Comparison of ENCODE assay signal across 1 cellular context in the genomic region with DNA sequence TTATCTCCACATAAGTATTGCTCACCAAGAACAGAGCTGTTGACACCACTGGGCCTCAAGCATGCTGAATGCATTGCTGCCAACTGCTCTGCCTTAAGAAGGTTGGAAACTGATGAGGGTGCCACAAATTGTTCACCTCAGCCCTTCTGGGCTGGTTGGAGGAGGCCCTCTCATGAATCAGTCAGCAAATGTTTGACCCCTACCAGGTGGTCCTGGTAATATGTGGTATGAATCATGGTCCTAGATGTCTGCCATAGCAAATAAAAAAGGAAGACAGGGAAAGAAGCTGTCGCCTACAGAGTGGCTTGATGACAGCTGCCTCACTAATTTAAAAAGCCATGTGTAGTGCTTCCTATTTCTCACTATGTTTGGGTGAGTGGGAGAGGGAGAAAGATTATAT.
TF ChIP-seq lines count a peak whose summit lies in the region.

No MANE protein-coding gene starts in this region.

TF ChIP-seq in K562, 482 proteins besides CTCF, POLR2A, EP300 and RAD21:
- TF ChIP-seq ILK (tag; IDR thresholded peaks at IDR 0.05; ENCODE audit: borderline replicate concordance, low read depth) (no peak), TAL1 (IDR thresholded peaks at IDR 0.05) (no peak), CHD1 (IDR thresholded peaks at IDR 0.05; ENCODE audit: low read length) (no peak), SETDB1 (IDR thresholded peaks at IDR 0.05; ENCODE audit: low read length) (no peak), RBBP5 (IDR thresholded peaks at IDR 0.05; ENCODE audit: borderline replicate concordance, insufficient read depth, low read length, poor library complexity, severe bottlenecking) (no peak), IFI16 (CRISPR knock-in tag; IDR thresholded peaks at IDR 0.05) (no peak), LEF1 (IDR thresholded peaks at IDR 0.05) (no peak)
- TF ChIP-seq, protein P1, sequence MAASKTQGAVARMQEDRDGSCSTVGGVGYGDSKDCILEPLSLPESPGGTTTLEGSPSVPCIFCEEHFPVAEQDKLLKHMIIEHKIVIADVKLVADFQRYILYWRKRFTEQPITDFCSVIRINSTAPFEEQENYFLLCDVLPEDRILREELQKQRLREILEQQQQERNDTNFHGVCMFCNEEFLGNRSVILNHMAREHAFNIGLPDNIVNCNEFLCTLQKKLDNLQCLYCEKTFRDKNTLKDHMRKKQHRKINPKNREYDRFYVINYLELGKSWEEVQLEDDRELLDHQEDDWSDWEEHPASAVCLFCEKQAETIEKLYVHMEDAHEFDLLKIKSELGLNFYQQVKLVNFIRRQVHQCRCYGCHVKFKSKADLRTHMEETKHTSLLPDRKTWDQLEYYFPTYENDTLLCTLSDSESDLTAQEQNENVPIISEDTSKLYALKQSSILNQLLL (CRISPR knock-in tag; IDR thresholded peaks at IDR 0.05; ENCODE audit: borderline replicate concordance): no peak
- TF ChIP-seq, protein P2, sequence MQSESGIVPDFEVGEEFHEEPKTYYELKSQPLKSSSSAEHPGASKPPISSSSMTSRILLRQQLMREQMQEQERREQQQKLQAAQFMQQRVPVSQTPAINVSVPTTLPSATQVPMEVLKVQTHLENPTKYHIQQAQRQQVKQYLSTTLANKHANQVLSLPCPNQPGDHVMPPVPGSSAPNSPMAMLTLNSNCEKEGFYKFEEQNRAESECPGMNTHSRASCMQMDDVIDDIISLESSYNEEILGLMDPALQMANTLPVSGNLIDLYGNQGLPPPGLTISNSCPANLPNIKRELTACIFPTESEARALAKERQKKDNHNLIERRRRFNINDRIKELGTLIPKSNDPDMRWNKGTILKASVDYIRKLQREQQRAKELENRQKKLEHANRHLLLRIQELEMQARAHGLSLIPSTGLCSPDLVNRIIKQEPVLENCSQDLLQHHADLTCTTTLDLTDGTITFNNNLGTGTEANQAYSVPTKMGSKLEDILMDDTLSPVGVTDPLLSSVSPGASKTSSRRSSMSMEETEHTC (IDR thresholded peaks at IDR 0.05): no peak
- TF ChIP-seq, protein P3, sequence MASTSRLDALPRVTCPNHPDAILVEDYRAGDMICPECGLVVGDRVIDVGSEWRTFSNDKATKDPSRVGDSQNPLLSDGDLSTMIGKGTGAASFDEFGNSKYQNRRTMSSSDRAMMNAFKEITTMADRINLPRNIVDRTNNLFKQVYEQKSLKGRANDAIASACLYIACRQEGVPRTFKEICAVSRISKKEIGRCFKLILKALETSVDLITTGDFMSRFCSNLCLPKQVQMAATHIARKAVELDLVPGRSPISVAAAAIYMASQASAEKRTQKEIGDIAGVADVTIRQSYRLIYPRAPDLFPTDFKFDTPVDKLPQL (IDR thresholded peaks at IDR 0.05; ENCODE audit: extremely low read depth, insufficient read length): no peak
